Comparison of ENCODE assay signal across 32 cellular contexts in genomic region chr12:128015276-128015675, GRCh38.
"Had no signal": no experiment of that assay in that cellular context is flagged by ENCODE, and none has a peak within 500 bp of the region (broad histone marks: within the 10 kb centered on the region; RNA-seq: fewer than 3 reads in every experiment).

No MANE protein-coding gene starts in this region.

- DNase-seq: activated B cell treated with CpG ODN at 0.5 μM for 24 hours; activated CD4-positive, alpha-beta memory T cell treated with anti-CD3 and anti-CD28 coated beads for 36 hours; activated CD4-positive, alpha-beta T cell treated with anti-CD3 and anti-CD28 coated beads for 4 hours; activated CD4-positive, alpha-beta T cell treated with anti-CD3 and anti-CD28 coated beads, Interleukin-2, amount 10 ng/mL, durations not matched to agents 24 days and 14 days; activated CD4-positive, alpha-beta T cell treated with anti-CD3 and anti-CD28 coated beads, Interleukin-2, amount 50 U/mL, for 1 hour; activated CD4-positive, alpha-beta T cell treated with anti-CD3 and anti-CD28 coated beads, Interleukin-2, amount 50 U/mL, for 4 hours; activated CD4-positive, CD25-positive, alpha-beta regulatory T cell treated with anti-CD3 and anti-CD28 coated beads, Interleukin-2, amount 50 U/mL, for 72 hours; activated CD8-positive, alpha-beta memory T cell treated with anti-CD3 and anti-CD28 coated beads, Interleukin-2, amount 50 U/mL, for 4 hours; activated CD8-positive, alpha-beta T cell treated with anti-CD3 and anti-CD28 coated beads for 36 hours; activated effector memory CD4-positive, alpha-beta T cell treated with anti-CD3 and anti-CD28 coated beads, Interleukin-2, amount 50 U/mL, for 16 hours; activated gamma-delta T cell treated with Interleukin-2 at 50 U/mL for 16 hours; activated naive CD4-positive, alpha-beta T cell; activated naive CD4-positive, alpha-beta T cell treated with anti-CD3 and anti-CD28 coated beads for 36 hours; activated naive CD4-positive, alpha-beta T cell treated with anti-CD3 and anti-CD28 coated beads, Interleukin-2, amount 50 U/mL, for 16 hours; activated naive CD8-positive, alpha-beta T cell treated with anti-CD3 and anti-CD28 coated beads for 36 hours; activated T-cell treated with anti-CD3 and anti-CD28 coated beads for 4 hours; activated T-cell treated with anti-CD3 and anti-CD28 coated beads, Interleukin-2, amount 50 U/mL, for 1 hour; activated T-cell treated with anti-CD3 and anti-CD28 coated beads, Interleukin-2, amount 50 U/mL, for 4 hours; activated T-cell treated with anti-CD3 and anti-CD28 coated beads, Interleukin-2, amount 50 U/mL, for 72 hours; adrenal gland; amniotic stem cell; aorta; body of pancreas; brain microvascular endothelial cell; central memory CD4-positive, alpha-beta T cell; T-helper 1 cell; T-helper 2 cell; T-helper 9 cell had no signal

- ATAC-seq: activated CD8-positive, alpha-beta T cell treated with anti-CD3 and anti-CD28 coated beads for 36 hours; activated naive CD4-positive, alpha-beta T cell treated with anti-CD3 and anti-CD28 coated beads, Interleukin-2, amount 50 U/mL, for 72 hours; activated T-cell treated with anti-CD3 and anti-CD28 coated beads, Interleukin-2, amount 50 U/mL, for 4 hours; activated T-cell treated with anti-CD3 and anti-CD28 coated beads, Interleukin-2, amount 50 U/mL, for 72 hours; activated T-helper 17 cell treated with anti-CD3 and anti-CD28 coated beads, Interleukin-2, amount 50 U/mL, for 72 hours; body of pancreas had no signal

- H3K27ac ChIP-seq: adrenal gland, body of pancreas, brain microvascular endothelial cell, breast epithelium, VCaP had no signal

- H3K4me3 ChIP-seq: adrenal gland, body of pancreas, breast epithelium had no signal

- H3K9me3 ChIP-seq: adrenal gland, body of pancreas, breast epithelium had no signal

- H3K27me3 ChIP-seq: adrenal gland, body of pancreas, brain microvascular endothelial cell, breast epithelium had no signal

- H3K36me3 ChIP-seq: adrenal gland, brain microvascular endothelial cell, breast epithelium had no signal

- H3K4me1 ChIP-seq: adrenal gland, body of pancreas, breast epithelium had no signal
